1 cellular context compared by ENCODE assay signal in the genomic region with DNA sequence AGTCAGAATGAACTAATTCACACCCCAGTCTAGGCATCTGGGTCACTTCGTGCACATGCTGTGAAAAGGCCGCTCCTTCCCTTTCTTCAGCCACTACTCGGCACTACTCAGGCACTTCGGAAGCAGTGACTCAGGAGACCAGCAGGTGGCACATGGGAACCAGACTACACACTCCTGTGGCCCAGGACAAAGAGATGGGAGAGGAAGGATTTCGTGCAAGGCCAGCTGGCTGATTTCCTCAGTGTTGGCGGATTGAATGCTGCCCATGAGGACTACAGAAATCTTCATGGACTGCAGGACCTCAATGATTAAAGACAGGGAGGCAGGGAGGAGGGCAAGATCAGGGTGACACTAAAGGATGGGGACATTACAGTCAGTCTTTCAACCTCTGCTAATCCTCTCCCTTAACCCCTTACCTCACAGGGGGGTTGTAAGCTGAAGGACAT.
TF ChIP-seq lines count a peak whose summit lies in the region.

No MANE protein-coding gene starts in this region.

TF ChIP-seq in GM12878, 131 proteins besides CTCF, POLR2A, EP300 and RAD21 (continued from another document):
- TF ChIP-seq, protein P1, sequence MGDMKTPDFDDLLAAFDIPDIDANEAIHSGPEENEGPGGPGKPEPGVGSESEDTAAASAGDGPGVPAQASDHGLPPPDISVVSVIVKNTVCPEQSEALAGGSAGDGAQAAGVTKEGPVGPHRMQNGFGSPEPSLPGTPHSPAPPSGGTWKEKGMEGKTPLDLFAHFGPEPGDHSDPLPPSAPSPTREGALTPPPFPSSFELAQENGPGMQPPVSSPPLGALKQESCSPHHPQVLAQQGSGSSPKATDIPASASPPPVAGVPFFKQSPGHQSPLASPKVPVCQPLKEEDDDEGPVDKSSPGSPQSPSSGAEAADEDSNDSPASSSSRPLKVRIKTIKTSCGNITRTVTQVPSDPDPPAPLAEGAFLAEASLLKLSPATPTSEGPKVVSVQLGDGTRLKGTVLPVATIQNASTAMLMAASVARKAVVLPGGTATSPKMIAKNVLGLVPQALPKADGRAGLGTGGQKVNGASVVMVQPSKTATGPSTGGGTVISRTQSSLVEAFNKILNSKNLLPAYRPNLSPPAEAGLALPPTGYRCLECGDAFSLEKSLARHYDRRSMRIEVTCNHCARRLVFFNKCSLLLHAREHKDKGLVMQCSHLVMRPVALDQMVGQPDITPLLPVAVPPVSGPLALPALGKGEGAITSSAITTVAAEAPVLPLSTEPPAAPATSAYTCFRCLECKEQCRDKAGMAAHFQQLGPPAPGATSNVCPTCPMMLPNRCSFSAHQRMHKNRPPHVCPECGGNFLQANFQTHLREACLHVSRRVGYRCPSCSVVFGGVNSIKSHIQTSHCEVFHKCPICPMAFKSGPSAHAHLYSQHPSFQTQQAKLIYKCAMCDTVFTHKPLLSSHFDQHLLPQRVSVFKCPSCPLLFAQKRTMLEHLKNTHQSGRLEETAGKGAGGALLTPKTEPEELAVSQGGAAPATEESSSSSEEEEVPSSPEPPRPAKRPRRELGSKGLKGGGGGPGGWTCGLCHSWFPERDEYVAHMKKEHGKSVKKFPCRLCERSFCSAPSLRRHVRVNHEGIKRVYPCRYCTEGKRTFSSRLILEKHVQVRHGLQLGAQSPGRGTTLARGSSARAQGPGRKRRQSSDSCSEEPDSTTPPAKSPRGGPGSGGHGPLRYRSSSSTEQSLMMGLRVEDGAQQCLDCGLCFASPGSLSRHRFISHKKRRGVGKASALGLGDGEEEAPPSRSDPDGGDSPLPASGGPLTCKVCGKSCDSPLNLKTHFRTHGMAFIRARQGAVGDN (IDR thresholded peaks at IDR 0.05), result no peak; the same call in none of the 2 replicates
- TF ChIP-seq, protein P2, sequence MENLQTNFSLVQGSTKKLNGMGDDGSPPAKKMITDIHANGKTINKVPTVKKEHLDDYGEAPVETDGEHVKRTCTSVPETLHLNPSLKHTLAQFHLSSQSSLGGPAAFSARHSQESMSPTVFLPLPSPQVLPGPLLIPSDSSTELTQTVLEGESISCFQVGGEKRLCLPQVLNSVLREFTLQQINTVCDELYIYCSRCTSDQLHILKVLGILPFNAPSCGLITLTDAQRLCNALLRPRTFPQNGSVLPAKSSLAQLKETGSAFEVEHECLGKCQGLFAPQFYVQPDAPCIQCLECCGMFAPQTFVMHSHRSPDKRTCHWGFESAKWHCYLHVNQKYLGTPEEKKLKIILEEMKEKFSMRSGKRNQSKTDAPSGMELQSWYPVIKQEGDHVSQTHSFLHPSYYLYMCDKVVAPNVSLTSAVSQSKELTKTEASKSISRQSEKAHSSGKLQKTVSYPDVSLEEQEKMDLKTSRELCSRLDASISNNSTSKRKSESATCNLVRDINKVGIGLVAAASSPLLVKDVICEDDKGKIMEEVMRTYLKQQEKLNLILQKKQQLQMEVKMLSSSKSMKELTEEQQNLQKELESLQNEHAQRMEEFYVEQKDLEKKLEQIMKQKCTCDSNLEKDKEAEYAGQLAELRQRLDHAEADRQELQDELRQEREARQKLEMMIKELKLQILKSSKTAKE (IDR thresholded peaks at IDR 0.05; ENCODE audit: low read depth, poor library complexity, severe bottlenecking), result peak; percentile 48
- TF ChIP-seq NFIC (IDR thresholded peaks at IDR 0.05; ENCODE audit: low read depth, low read length), result no peak; the same call in 1 of the 2 replicates
- TF ChIP-seq KLF5 (IDR thresholded peaks at IDR 0.05; ENCODE audit: partially characterized antibody), result no peak
- TF ChIP-seq BHLHE40 (IDR thresholded peaks at IDR 0.05; ENCODE audit: borderline replicate concordance in 1 of 2, low read depth in 2 of 2, low read length in 1 of 2), result peak; percentile 46 to 61; a peak in 3 of 4 replicates
- no peak for TF ChIP-seq BRCA1 (IDR thresholded peaks at IDR 0.05; ENCODE audit: low read depth, low read length)
- TF ChIP-seq TCF3 (IDR thresholded peaks at IDR 0.05; ENCODE audit: borderline replicate concordance, insufficient read depth, low read depth, low read length), result no peak
- TF ChIP-seq, protein P3, sequence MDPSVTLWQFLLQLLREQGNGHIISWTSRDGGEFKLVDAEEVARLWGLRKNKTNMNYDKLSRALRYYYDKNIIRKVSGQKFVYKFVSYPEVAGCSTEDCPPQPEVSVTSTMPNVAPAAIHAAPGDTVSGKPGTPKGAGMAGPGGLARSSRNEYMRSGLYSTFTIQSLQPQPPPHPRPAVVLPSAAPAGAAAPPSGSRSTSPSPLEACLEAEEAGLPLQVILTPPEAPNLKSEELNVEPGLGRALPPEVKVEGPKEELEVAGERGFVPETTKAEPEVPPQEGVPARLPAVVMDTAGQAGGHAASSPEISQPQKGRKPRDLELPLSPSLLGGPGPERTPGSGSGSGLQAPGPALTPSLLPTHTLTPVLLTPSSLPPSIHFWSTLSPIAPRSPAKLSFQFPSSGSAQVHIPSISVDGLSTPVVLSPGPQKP (IDR thresholded peaks at IDR 0.05; ENCODE audit: low read depth, low read length), result no peak
- peak; percentile 63; the same call in 1 of the 2 replicates for TF ChIP-seq ZNF24 (IDR thresholded peaks at IDR 0.05)
- no peak for TF ChIP-seq RBBP5 (conservative IDR thresholded peaks at IDR 0.05)
- TF ChIP-seq NBN (IDR thresholded peaks at IDR 0.05), result peak; percentile 77
- TF ChIP-seq, protein P4, sequence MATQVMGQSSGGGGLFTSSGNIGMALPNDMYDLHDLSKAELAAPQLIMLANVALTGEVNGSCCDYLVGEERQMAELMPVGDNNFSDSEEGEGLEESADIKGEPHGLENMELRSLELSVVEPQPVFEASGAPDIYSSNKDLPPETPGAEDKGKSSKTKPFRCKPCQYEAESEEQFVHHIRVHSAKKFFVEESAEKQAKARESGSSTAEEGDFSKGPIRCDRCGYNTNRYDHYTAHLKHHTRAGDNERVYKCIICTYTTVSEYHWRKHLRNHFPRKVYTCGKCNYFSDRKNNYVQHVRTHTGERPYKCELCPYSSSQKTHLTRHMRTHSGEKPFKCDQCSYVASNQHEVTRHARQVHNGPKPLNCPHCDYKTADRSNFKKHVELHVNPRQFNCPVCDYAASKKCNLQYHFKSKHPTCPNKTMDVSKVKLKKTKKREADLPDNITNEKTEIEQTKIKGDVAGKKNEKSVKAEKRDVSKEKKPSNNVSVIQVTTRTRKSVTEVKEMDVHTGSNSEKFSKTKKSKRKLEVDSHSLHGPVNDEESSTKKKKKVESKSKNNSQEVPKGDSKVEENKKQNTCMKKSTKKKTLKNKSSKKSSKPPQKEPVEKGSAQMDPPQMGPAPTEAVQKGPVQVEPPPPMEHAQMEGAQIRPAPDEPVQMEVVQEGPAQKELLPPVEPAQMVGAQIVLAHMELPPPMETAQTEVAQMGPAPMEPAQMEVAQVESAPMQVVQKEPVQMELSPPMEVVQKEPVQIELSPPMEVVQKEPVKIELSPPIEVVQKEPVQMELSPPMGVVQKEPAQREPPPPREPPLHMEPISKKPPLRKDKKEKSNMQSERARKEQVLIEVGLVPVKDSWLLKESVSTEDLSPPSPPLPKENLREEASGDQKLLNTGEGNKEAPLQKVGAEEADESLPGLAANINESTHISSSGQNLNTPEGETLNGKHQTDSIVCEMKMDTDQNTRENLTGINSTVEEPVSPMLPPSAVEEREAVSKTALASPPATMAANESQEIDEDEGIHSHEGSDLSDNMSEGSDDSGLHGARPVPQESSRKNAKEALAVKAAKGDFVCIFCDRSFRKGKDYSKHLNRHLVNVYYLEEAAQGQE (IDR thresholded peaks at IDR 0.05; ENCODE audit: low read depth, low read length), result no peak
- no peak for TF ChIP-seq MYB (IDR thresholded peaks at IDR 0.05; ENCODE audit: borderline replicate concordance, low read depth, low read length)
- no peak for TF ChIP-seq ATF7 (IDR thresholded peaks at IDR 0.05; ENCODE audit: low read depth)
- TF ChIP-seq ZNF622 (IDR thresholded peaks at IDR 0.05), result no peak
- TF ChIP-seq, protein P5, sequence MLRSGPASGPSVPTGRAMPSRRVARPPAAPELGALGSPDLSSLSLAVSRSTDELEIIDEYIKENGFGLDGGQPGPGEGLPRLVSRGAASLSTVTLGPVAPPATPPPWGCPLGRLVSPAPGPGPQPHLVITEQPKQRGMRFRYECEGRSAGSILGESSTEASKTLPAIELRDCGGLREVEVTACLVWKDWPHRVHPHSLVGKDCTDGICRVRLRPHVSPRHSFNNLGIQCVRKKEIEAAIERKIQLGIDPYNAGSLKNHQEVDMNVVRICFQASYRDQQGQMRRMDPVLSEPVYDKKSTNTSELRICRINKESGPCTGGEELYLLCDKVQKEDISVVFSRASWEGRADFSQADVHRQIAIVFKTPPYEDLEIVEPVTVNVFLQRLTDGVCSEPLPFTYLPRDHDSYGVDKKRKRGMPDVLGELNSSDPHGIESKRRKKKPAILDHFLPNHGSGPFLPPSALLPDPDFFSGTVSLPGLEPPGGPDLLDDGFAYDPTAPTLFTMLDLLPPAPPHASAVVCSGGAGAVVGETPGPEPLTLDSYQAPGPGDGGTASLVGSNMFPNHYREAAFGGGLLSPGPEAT (IDR thresholded peaks at IDR 0.05; ENCODE audit: low read depth), result 0 out of 2 replicates have a peak, but pooled peaks have one; percentile 24
- TF ChIP-seq CREM (IDR thresholded peaks at IDR 0.05; ENCODE audit: low read depth), result 0 out of 2 replicates have a peak, but pooled peaks have one; percentile 29
- no peak for TF ChIP-seq POLR2AphosphoS5 (IDR thresholded peaks at IDR 0.05; ENCODE audit: low read length)
- TF ChIP-seq SREBF1 (IDR thresholded peaks at IDR 0.05; ENCODE audit: low read length), result no peak
- peak; percentile 84 for TF ChIP-seq IKZF1 (conservative IDR thresholded peaks at IDR 0.05)
- peak; percentile 91 for TF ChIP-seq EED (IDR thresholded peaks at IDR 0.05; ENCODE audit: low read depth)
- TF ChIP-seq RB1 (IDR thresholded peaks at IDR 0.05; ENCODE audit: borderline replicate concordance), result peak; percentile 81; the same call in 1 of the 2 replicates
- TF ChIP-seq, protein P6, sequence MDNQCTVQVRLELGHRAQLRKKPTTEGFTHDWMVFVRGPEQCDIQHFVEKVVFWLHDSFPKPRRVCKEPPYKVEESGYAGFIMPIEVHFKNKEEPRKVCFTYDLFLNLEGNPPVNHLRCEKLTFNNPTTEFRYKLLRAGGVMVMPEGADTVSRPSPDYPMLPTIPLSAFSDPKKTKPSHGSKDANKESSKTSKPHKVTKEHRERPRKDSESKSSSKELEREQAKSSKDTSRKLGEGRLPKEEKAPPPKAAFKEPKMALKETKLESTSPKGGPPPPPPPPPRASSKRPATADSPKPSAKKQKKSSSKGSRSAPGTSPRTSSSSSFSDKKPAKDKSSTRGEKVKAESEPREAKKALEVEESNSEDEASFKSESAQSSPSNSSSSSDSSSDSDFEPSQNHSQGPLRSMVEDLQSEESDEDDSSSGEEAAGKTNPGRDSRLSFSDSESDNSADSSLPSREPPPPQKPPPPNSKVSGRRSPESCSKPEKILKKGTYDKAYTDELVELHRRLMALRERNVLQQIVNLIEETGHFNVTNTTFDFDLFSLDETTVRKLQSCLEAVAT (IDR thresholded peaks at IDR 0.05), result peak; percentile 68
- TF ChIP-seq, protein P7, sequence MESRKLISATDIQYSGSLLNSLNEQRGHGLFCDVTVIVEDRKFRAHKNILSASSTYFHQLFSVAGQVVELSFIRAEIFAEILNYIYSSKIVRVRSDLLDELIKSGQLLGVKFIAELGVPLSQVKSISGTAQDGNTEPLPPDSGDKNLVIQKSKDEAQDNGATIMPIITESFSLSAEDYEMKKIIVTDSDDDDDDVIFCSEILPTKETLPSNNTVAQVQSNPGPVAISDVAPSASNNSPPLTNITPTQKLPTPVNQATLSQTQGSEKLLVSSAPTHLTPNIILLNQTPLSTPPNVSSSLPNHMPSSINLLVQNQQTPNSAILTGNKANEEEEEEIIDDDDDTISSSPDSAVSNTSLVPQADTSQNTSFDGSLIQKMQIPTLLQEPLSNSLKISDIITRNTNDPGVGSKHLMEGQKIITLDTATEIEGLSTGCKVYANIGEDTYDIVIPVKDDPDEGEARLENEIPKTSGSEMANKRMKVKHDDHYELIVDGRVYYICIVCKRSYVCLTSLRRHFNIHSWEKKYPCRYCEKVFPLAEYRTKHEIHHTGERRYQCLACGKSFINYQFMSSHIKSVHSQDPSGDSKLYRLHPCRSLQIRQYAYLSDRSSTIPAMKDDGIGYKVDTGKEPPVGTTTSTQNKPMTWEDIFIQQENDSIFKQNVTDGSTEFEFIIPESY (IDR thresholded peaks at IDR 0.05), result no peak
- no peak for TF ChIP-seq FOXK2 (IDR thresholded peaks at IDR 0.05)
- TF ChIP-seq TCF12 (IDR thresholded peaks at IDR 0.05; ENCODE audit: low read depth, low read length), result peak; percentile 62; the same call in 1 of the 2 replicates
- TF ChIP-seq SMC3 (IDR thresholded peaks at IDR 0.05; ENCODE audit: borderline replicate concordance, low read length), result peak; percentile 98
- TF ChIP-seq MTA2 (IDR thresholded peaks at IDR 0.05; ENCODE audit: low read depth), result peak; percentile 34
- TF ChIP-seq HDGF (IDR thresholded peaks at IDR 0.05), result peak; percentile 66
- TF ChIP-seq SREBF2 (IDR thresholded peaks at IDR 0.05; ENCODE audit: low read length), result no peak
- TF ChIP-seq YY1 (IDR thresholded peaks at IDR 0.05; ENCODE audit: low read depth, low read length), result peak; percentile 81
- no peak for TF ChIP-seq SIN3A (IDR thresholded peaks at IDR 0.05; ENCODE audit: low read depth, low read length)
